ENCODE assay signal across 8 cellular contexts in the genomic region with DNA sequence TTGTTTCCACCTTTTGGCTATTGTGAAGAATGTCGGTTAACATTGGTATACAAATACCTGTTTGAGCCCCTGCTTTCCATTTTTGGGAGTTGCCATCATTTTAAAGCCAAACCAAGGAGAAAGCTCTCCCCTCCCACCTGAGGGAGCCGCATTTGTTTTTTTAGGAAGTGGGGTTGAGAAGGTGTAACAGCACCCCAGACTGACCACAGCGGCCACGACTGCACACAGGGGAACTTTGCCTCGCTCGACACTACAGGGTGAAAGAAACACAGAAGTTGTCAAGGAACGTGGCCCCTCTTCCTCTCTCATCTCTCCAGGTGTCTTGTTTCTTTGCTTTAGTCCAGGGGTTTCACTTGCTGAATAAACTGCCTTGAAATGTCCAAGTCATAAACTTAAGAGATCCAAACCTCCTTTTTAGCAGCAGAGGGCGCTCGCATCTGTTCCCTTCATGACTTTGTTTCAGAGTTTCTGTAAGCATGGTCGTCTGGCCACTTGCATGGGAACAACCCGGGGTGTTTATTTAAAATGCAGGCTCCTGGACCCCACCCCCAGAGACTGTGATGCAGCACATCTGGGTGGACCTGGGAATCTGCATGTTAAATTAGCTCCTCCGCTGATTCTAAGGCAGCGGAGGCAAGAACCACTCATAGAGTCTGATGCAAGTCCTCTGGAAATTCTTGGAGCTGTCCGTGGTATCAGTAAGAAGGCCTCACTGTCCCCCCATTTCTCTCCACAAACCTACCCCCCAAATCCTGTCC. TPM values are rescaled to one million over a fixed set of nuclear protein-coding genes. Genes with fewer than 3 reads are reported as not detected.
DNase-seq lines count a peak whose midpoint lies in the region; ATAC-seq and TF ChIP-seq lines count a peak whose summit lies in the region.

No MANE protein-coding gene starts in this region.

- H3K9me2 ChIP-seq in PC-3 (replicated peaks; ENCODE audit: low read length): no peaks in the 10 kb centered on the region

- H2AFZ ChIP-seq in PC-3 (ENCODE audit: low read length): no peak overlapping the region

- peaks cover 24% of the 10 kb centered on the region for H3K79me2 ChIP-seq in PC-3 (ENCODE audit: low read length)

- no TSS peak for BruUV-seq in PC-3 (replicated peaks; lab: Mats Ljungman, UMichigan)

- intact Hi-C loops in PC-3 (cut with micrococcal nuclease): loop anchor here (5.0 kb wide), 1 partner anchor 357 kb away; no protein-coding TSS in a partner anchor

- H4K20me1 ChIP-seq in PC-3 (ENCODE audit: low read length): no peaks in the 10 kb centered on the region

- H3K27ac ChIP-seq in C4-2B: no peak overlapping the region
- H3K27ac ChIP-seq in HEK293 (ENCODE audit: extremely low read depth, low read depth, low read length): no peak overlapping the region
- no peak overlapping the region for H3K27ac ChIP-seq in PC-3 (ENCODE audit: low read length)

- H3K4me3 ChIP-seq in HEK293 (ENCODE audit: low read depth, low read length) (no peak overlapping the region), PC-3 (ENCODE audit: low read length) (peak overlapping the region; percentile 22; the same call in 1 of the 2 replicates), retinal pigment epithelial cell (ENCODE audit: low read length) (no peak overlapping the region)

- POLR2A ChIA-PET in HEK293 (lab: Yijun Ruan, JAX): no interaction called here
- POLR2A ChIA-PET in PC-3 (lab: Charles Lee; ENCODE audit: unreplicated experiment): no interaction called here

- H3K27ac Mint-ChIP-seq in activated T-helper 17 cell treated with anti-CD3 and anti-CD28 coated beads, Interleukin-2, amount 50 U/mL, for 72 hours: no peak overlapping the region

- CTCF ChIA-PET in HEK293 (lab: Yijun Ruan, JAX): interaction anchor here (0.6 to 8.5 kb wide), 15 partner anchors 10 to 578 kb away, joined by 3 to 371 read pairs (median 4); no protein-coding TSS in a partner anchor
- CTCF ChIA-PET in PC-3 (lab: Charles Lee): interaction anchor here (1.0 kb wide), 1 partner anchor 256 kb away, joined by 3 read pairs; no protein-coding TSS in a partner anchor

- H3F3A ChIP-seq in PC-3 (ENCODE audit: low read length, unreplicated experiment): no peaks in the 10 kb centered on the region

- H3K4me2 ChIP-seq in PC-3 (ENCODE audit: low read length): peak overlapping the region; percentile 40

- H3K9me3 Mint-ChIP-seq in activated T-helper 17 cell treated with anti-CD3 and anti-CD28 coated beads, Interleukin-2, amount 50 U/mL, for 72 hours: no peaks in the 10 kb centered on the region

- H3K9ac ChIP-seq in PC-3 (ENCODE audit: low read length): no peak overlapping the region

- no peak for ATAC-seq in PC-3
- no peak for ATAC-seq in activated T-helper 17 cell treated with anti-CD3 and anti-CD28 coated beads, Interleukin-2, amount 50 U/mL, for 72 hours (replicated peaks)
- no peak for ATAC-seq in GM18907 (IDR thresholded peaks at IDR 0.05; ENCODE audit: unreplicated experiment)

- H3K4me3 Mint-ChIP-seq in activated T-helper 17 cell treated with anti-CD3 and anti-CD28 coated beads, Interleukin-2, amount 50 U/mL, for 72 hours: peak overlapping the region; percentile 77

- DNase-seq in PC-3: peak; percentile 65
- peak; percentile 34 for DNase-seq in globus pallidus (ENCODE audit: low spot score)
- peak; percentile 20 for DNase-seq in retinal pigment epithelial cell (ENCODE audit: low read depth)
- no peak for DNase-seq in NCI-H187 treated with DMSO at 0.1 percent for 48 hours (lab: John Stamatoyannopoulos, UW)

- H3K36me3 Mint-ChIP-seq in activated T-helper 17 cell treated with anti-CD3 and anti-CD28 coated beads, Interleukin-2, amount 50 U/mL, for 72 hours (ENCODE audit: low read depth): no peaks in the 10 kb centered on the region

- peaks cover 23% of the 10 kb centered on the region for H3K4me1 Mint-ChIP-seq in activated T-helper 17 cell treated with anti-CD3 and anti-CD28 coated beads, Interleukin-2, amount 50 U/mL, for 72 hours

- H3K4me1 ChIP-seq in HEK293 (ENCODE audit: control insufficient read depth, insufficient read depth, low read length) (no peaks in the 10 kb centered on the region), PC-3 (ENCODE audit: insufficient read depth, low read length) (peaks cover 3% of the 10 kb centered on the region; the same call in 1 of the 2 replicates)

- peaks cover 11% of the 10 kb centered on the region for H3K27me3 Mint-ChIP-seq in activated T-helper 17 cell treated with anti-CD3 and anti-CD28 coated beads, Interleukin-2, amount 50 U/mL, for 72 hours

- TF ChIP-seq CTCF in C4-2B (conservative IDR thresholded peaks at IDR 0.05) (peak; percentile 87), HEK293 (tag by site-specific recombination; IDR thresholded peaks at IDR 0.05) (peak; percentile 21; the same call in 1 of the 2 replicates), PC-3 (conservative IDR thresholded peaks at IDR 0.05; ENCODE audit: low read depth, low read length) (peak; percentile 73), retinal pigment epithelial cell (conservative IDR thresholded peaks at IDR 0.05; ENCODE audit: low read depth, low read length) (peak; percentile 80)

- H3K9me3 ChIP-seq in HEK293 (ENCODE audit: control insufficient read depth, insufficient read depth, low read depth, low read length): no peaks in the 10 kb centered on the region
- H3K9me3 ChIP-seq in PC-3 (ENCODE audit: low read length): no peaks in the 10 kb centered on the region

- peaks cover 12% of the 10 kb centered on the region; the same call in 1 of the 2 replicates for H3K27me3 ChIP-seq in PC-3 (ENCODE audit: low read length)

- no peaks in the 10 kb centered on the region for H3K36me3 ChIP-seq in HEK293 (ENCODE audit: control insufficient read depth in 2 of 2, insufficient read depth in 1 of 2, low read length in 2 of 2)
- no peaks in the 10 kb centered on the region for H3K36me3 ChIP-seq in PC-3 (ENCODE audit: low read depth, low read length)

TF ChIP-seq in HEK293, 187 proteins besides CTCF, POLR2A, EP300 and RAD21:
- TF ChIP-seq ZNF654 (tag by site-specific recombination; IDR thresholded peaks at IDR 0.05; ENCODE audit: low read depth) (peak; percentile 24; the same call in 1 of the 2 replicates), ZBTB20 (tag by site-specific recombination; IDR thresholded peaks at IDR 0.05) (peak; percentile 53; the same call in 1 of the 2 replicates), ZBTB48 (tag by site-specific recombination; IDR thresholded peaks at IDR 0.05) (no peak), MYNN (tag by site-specific recombination; IDR thresholded peaks at IDR 0.05; ENCODE audit: borderline replicate concordance) (no peak)
- TF ChIP-seq, protein P1, sequence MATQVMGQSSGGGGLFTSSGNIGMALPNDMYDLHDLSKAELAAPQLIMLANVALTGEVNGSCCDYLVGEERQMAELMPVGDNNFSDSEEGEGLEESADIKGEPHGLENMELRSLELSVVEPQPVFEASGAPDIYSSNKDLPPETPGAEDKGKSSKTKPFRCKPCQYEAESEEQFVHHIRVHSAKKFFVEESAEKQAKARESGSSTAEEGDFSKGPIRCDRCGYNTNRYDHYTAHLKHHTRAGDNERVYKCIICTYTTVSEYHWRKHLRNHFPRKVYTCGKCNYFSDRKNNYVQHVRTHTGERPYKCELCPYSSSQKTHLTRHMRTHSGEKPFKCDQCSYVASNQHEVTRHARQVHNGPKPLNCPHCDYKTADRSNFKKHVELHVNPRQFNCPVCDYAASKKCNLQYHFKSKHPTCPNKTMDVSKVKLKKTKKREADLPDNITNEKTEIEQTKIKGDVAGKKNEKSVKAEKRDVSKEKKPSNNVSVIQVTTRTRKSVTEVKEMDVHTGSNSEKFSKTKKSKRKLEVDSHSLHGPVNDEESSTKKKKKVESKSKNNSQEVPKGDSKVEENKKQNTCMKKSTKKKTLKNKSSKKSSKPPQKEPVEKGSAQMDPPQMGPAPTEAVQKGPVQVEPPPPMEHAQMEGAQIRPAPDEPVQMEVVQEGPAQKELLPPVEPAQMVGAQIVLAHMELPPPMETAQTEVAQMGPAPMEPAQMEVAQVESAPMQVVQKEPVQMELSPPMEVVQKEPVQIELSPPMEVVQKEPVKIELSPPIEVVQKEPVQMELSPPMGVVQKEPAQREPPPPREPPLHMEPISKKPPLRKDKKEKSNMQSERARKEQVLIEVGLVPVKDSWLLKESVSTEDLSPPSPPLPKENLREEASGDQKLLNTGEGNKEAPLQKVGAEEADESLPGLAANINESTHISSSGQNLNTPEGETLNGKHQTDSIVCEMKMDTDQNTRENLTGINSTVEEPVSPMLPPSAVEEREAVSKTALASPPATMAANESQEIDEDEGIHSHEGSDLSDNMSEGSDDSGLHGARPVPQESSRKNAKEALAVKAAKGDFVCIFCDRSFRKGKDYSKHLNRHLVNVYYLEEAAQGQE (tag by site-specific recombination; IDR thresholded peaks at IDR 0.05): peak; percentile 92

RNA-seq across cellular contexts. Expression of a gene that starts 2.1 kb away (rescaled TPM):
- 7.0 and 8.9 TPM in 2 replicates for total RNA-seq in PC-3 (2014; rRNA removed)
- 1 to 10 TPM; 2.6 to 3.9 TPM for total RNA-seq in activated T-helper 17 cell treated with anti-CD3 and anti-CD28 coated beads, Interleukin-2, amount 50 U/mL, for 72 hours

Comparison
In these comparisons a context has a peak if more than half of its experiments do, and no peak if none do; other contexts are left out.
1. CTCF ChIP-seq: peak in every context shown above with its lines; median percentile 87 in C4-2B; 80 in retinal pigment epithelial cell; 73 in PC-3; 21 in HEK293.